In the genomic region with DNA sequence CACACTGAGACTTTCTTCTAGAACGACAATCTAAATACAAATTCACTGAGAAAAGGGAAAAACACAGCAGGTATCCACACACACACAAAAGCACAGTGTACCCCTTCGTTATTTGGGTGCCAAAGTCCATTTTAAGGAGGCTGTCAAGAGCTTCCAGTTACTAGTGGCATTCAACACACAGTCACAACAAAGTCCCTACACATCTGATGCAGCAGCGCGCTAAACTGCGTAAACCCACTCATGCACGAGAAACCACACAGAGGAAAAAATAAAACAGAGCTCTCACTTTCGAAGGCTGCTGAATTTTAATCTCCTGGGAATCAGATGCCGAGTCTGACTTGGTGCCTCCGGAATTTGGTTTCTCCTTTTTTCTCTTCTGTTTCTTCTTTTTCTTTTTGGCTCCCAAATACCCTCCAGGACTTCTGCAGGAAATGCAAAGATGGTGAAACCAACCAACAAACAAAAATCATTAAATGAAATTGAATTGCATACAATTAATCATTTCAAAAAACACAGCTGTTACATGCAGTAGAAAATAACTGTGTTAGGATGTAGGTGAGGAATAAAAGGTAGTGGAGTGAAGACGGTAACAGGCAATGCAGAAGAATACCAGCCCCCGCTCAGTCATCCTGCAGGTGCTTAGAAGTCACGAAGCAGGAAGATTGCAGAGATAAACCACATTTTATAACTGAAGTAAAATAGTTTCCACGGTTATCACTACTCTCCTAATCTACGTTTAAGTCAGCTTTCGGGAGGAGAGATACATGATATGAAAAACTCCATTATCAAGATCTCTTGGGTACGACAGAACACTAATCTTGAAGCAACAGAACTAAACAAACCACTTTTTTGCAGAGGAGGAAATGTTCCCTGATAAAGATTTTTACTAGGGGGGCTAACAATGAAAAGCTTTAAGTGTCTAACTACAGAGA, we compare ENCODE assay signal across 8 cellular contexts. TPM values are rescaled to one million over a fixed set of nuclear protein-coding genes. Genes with fewer than 3 reads are reported as not detected.
A peak's percentile ranks its signal among the peaks of the same experiment; 100 is the strongest.
DNase-seq lines count a peak whose midpoint lies in the region; ATAC-seq and FAIRE-seq lines count a peak whose summit lies in the region.

No MANE protein-coding gene starts in this region.

- H3K27ac Mint-ChIP-seq in T-helper 17 cell, result peak overlapping the region; percentile 68
- H3K27ac Mint-ChIP-seq in naive thymus-derived CD4-positive, alpha-beta T cell, result peak overlapping the region in 8 of 9 donors; percentile 3 to 89 (median 53)

- H3K4me3 Mint-ChIP-seq in T-helper 17 cell, result peak overlapping the region; percentile 41
- H3K4me3 Mint-ChIP-seq in naive thymus-derived CD4-positive, alpha-beta T cell, result peak overlapping the region; percentile 21 to 83 (median 66)

- H3K9me3 ChIP-seq in T-helper 17 cell (ENCODE audit: control insufficient read depth, low read length, poor library complexity, severe bottlenecking), result no peaks in the 10 kb centered on the region
- H3K9me3 ChIP-seq in naive thymus-derived CD4-positive, alpha-beta T cell (ENCODE audit: control insufficient read depth in 2 of 3, low read length in 3 of 3), result no peaks in the 10 kb centered on the region
- H3K9me3 ChIP-seq in MG63, result no peaks in the 10 kb centered on the region

- H3K9me3 Mint-ChIP-seq in naive thymus-derived CD4-positive, alpha-beta T cell, result no peaks in the 10 kb centered on the region

- CTCF ChIA-PET in naive thymus-derived CD4-positive, alpha-beta T cell (lab: Charles Lee), result interaction anchor here (0.6 to 1.5 kb wide), 5 partner anchors 10 to 68 kb away, joined by 3 to 7 read pairs (median 3); no protein-coding TSS in a partner anchor

- intact Hi-C loops in naive thymus-derived CD4-positive, alpha-beta T cell (cut with micrococcal nuclease), result loop anchor here in 1 of 2 donors (1.0 to 5.0 kb wide), 3 partner anchors 27 to 226 kb away; partner anchors contain the start of gene NMT2

- H3K27ac ChIP-seq in naive thymus-derived CD4-positive, alpha-beta T cell (ENCODE audit: low read depth, low read length), result no peak overlapping the region

- H3K4me1 Mint-ChIP-seq in T-helper 17 cell, result peaks cover 35% of the 10 kb centered on the region
- peaks cover 28 to 74% (median 58%) of the 10 kb centered on the region in 7 donors for H3K4me1 Mint-ChIP-seq in naive thymus-derived CD4-positive, alpha-beta T cell

- peaks cover 0 to 9% (median 4%) of the 10 kb centered on the region in 3 experiments for H3K36me3 ChIP-seq in naive thymus-derived CD4-positive, alpha-beta T cell (ENCODE audit: control insufficient read depth in 2 of 3, insufficient read depth in 3 of 3, low read length in 3 of 3)
- peaks cover 58% of the 10 kb centered on the region for H3K36me3 ChIP-seq in MG63

- no peak for FAIRE-seq in HTR-8/SVneo (lab: Jason Lieb, UNC)

- peaks cover 5% of the 10 kb centered on the region for H3K36me3 Mint-ChIP-seq in T-helper 17 cell (ENCODE audit: low read depth)
- H3K36me3 Mint-ChIP-seq in naive thymus-derived CD4-positive, alpha-beta T cell, result peaks cover 4 to 33% (median 28%) of the 10 kb centered on the region in 5 donors

- ATAC-seq in GM18907 (IDR thresholded peaks at IDR 0.05; ENCODE audit: unreplicated experiment) (peak; percentile 89), HG02852 (IDR thresholded peaks at IDR 0.05; ENCODE audit: unreplicated experiment) (peak; percentile 91), T-helper 17 cell (peak; percentile 66)
- peak; percentile 49 for ATAC-seq in naive thymus-derived CD4-positive, alpha-beta T cell

- H3K27me3 ChIP-seq in naive thymus-derived CD4-positive, alpha-beta T cell (ENCODE audit: control insufficient read depth in 2 of 2, insufficient read depth in 2 of 2, low read length in 2 of 2), result no peaks in the 10 kb centered on the region
- H3K27me3 ChIP-seq in MG63, result no peaks in the 10 kb centered on the region

- DNase-seq in T-helper 17 cell, result no peak
- peak in 3 of 9 donors; percentile 8 to 31 (median 9) for DNase-seq in naive thymus-derived CD4-positive, alpha-beta T cell
- no peak for DNase-seq in MG63
- no peak for DNase-seq in HTR-8/SVneo (ENCODE audit: insufficient read length, low spot score)
- DNase-seq in dermis blood vessel endothelial cell, result no peak
- no peak for DNase-seq in NCI-H2029 treated with DMSO at 0.1 percent for 48 hours (lab: John Stamatoyannopoulos, UW)

- POLR2A ChIA-PET in naive thymus-derived CD4-positive, alpha-beta T cell (lab: Charles Lee), result interaction anchor here (0.6 to 1.9 kb wide), 3 partner anchors 10 to 74 kb away, joined by 4 to 5 read pairs (median 4); no protein-coding TSS in a partner anchor

- no peak overlapping the region for H3K4me3 ChIP-seq in naive thymus-derived CD4-positive, alpha-beta T cell (ENCODE audit: low read length)
- no peak overlapping the region for H3K4me3 ChIP-seq in MG63

- H3K27me3 Mint-ChIP-seq in T-helper 17 cell, result no peaks in the 10 kb centered on the region
- no peaks in the 10 kb centered on the region for H3K27me3 Mint-ChIP-seq in naive thymus-derived CD4-positive, alpha-beta T cell

- peaks cover 0 to 20% of the 10 kb centered on the region in 2 donors for H3K4me1 ChIP-seq in naive thymus-derived CD4-positive, alpha-beta T cell (ENCODE audit: control insufficient read depth in 2 of 2, insufficient read depth in 2 of 2, low read length in 2 of 2)

RNA-seq across cellular contexts. Expression of gene NMT2, which starts 27.1 kb away (rescaled TPM):
- 10 to 100 TPM; 42.2 to 42.9 TPM for total RNA-seq in T-helper 17 cell
- 10 to 100 TPM; 23.2 to 81.4 (median 39.1) TPM for total RNA-seq in naive thymus-derived CD4-positive, alpha-beta T cell
- polyA plus RNA-seq in naive thymus-derived CD4-positive, alpha-beta T cell, result 10 to 100 TPM; 43.8 TPM
- 115 and 134 TPM in 2 replicates for total RNA-seq in MG63 (2014; rRNA removed; shearing (Covaris generic); ENCODE audit: low replicate concordance)
- 40.6 and 70.3 TPM in 2 replicates for total RNA-seq in dermis blood vessel endothelial cell

RNA-seq across cellular contexts. Expression of gene RPP38, which starts 44.2 kb away (rescaled TPM):
- total RNA-seq in T-helper 17 cell (10 to 100 TPM; 12.1 to 14.3 TPM), dermis blood vessel endothelial cell (12.3 and 12.8 TPM in 2 replicates)
- total RNA-seq in naive thymus-derived CD4-positive, alpha-beta T cell, result 10 to 100 TPM in 4 of 5 experiments, 1 to 10 TPM in 1; 7.6 to 22.4 (median 16.0) TPM
- polyA plus RNA-seq in naive thymus-derived CD4-positive, alpha-beta T cell, result 10 to 100 TPM; 16.6 to 36.3 TPM
- 0.27 and 7.6 TPM in 2 replicates for total RNA-seq in MG63 (2014; rRNA removed; shearing (Covaris generic); ENCODE audit: low replicate concordance)

RNA-seq across cellular contexts. Expression of gene ACBD7, which starts 52.8 kb away (rescaled TPM):
- total RNA-seq in T-helper 17 cell, result under 1 TPM in 1 of 2 donors, not detected in 1; 0.77 TPM
- total RNA-seq in naive thymus-derived CD4-positive, alpha-beta T cell, result 1 to 10 TPM in 1 of 5 experiments, under 1 TPM in 3, not detected in 1; 0.27 to 1.5 (median 0.60) TPM
- under 1 TPM in 1 of 2 donors, not detected in 1; 0.43 TPM for polyA plus RNA-seq in naive thymus-derived CD4-positive, alpha-beta T cell
- 1.5 and 3.9 TPM in 2 replicates for total RNA-seq in MG63 (2014; rRNA removed; shearing (Covaris generic); ENCODE audit: low replicate concordance)
- total RNA-seq in dermis blood vessel endothelial cell, result 0.85 and 6.0 TPM in 2 replicates
